ENCODE assay signal across 8 cellular contexts in the genomic region with DNA sequence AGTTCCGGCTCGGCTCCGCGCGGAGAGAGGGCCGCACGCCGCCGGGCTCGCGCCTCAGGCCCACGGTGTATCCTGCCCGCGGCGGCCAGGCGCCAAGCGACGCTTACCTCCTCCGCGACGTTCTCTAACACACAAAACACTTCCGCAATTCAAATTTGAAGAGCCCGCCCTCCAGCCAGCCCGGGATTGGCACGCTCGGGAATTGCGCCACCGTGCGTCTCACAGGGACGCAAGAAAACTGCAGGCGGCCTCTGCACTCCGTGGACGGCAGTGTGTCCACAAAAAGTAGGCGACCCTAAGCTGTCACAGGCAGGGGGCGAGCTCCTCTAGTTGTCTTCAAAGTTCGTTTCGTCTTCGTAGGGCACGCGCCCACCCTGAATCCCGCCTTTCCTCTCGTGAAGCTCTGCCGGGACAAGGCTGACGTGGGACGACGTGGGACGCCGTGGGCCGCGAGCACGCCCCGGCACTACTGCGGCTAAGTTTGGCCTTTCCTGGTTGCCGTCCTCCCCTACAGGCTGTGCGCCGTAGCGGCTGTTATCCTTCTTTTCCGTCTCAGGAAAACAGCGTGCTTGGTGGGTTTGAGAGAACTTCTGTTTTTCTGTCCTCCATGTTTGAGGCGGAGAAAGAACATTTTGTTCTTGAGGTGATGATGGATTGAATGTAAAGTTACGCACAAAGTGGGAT.
DNase-seq lines count a peak whose midpoint lies in the region; ATAC-seq lines count a peak whose summit lies in the region.

MIS18BP1 (minus strand) TSS at position 133 of the 684 bp plus-strand sequence. CDS start 5,916 bp downstream, outside the sequence.

- DNase-seq in Ammon's horn (ENCODE audit: low spot score) (peak; percentile 93), NCI-H446 treated with DMSO at 0.1 percent for 48 hours (lab: John Stamatoyannopoulos, UW) (peak; percentile 92), cerebellar cortex (ENCODE audit: low spot score) (peak; percentile 92), islet precursor cell (peak; percentile 99)
- DNase-seq in stimulated activated CD4-positive, alpha-beta T cell treated with anti-CD3 and anti-CD28 coated beads, Interleukin-12 subunit alpha, Interleukin-12 subunit beta, amount 100 ng/mL, for 48 hours (ENCODE audit: low read depth in 2 of 3, low spot score in 1 of 3), result peak; percentile 82 to 91 (median 91)

- ATAC-seq in GM19043 (IDR thresholded peaks at IDR 0.05; ENCODE audit: low read depth, unreplicated experiment) (peak; percentile 71), HG03378 (IDR thresholded peaks at IDR 0.05; ENCODE audit: unreplicated experiment) (peak; percentile 78)
- peak; percentile 86 to 89 for ATAC-seq in activated CD4-positive, CD25-positive, alpha-beta regulatory T cell treated with anti-CD3 and anti-CD28 coated beads, Interleukin-2, amount 50 U/mL, for 24 hours

Comparison
In these comparisons a context has a peak if more than half of its experiments do, and no peak if none do; other contexts are left out.
1. Peak in every context shown above with its lines: DNase-seq and ATAC-seq.